In genomic region chr7:55871932-55872485, GRCh38 we compare ENCODE assay signal across 36 cellular contexts. TPM values are rescaled to one million over a fixed set of nuclear protein-coding genes. Genes with fewer than 3 reads are reported as not detected.
"Had no signal": no experiment of that assay in that cellular context is flagged by ENCODE, and none has a peak within 500 bp of the region (broad histone marks: within the 10 kb centered on the region; RNA-seq: fewer than 3 reads in every experiment).

No MANE protein-coding gene starts in this region.

- H3K4me3 Mint-ChIP-seq: naive thymus-derived CD4-positive, alpha-beta T cell; natural killer cell; nephron; neural crest cell; stimulated activated memory B cell treated with anti-CD40 and anti-IgM and Interleukin-4, amounts not matched to agents 10 μg/mL and 1 μg/mL and 100 μg/mL, for 72 hours; stimulated activated naive CD8-positive, alpha-beta T cell treated with anti-CD3 and anti-CD28 coated beads, Interleukin-15, amount 100 ng/mL, for 72 hours; type B pancreatic cell had no signal

- H3K36me3 ChIP-seq: neutrophil, ovary, spleen, suprapubic skin, tibial artery, transverse colon, upper lobe of right lung, vagina had no signal

- DNase-seq: naive thymus-derived CD4-positive, alpha-beta T cell; natural killer cell; nucleus accumbens; ovary; posterior cingulate gyrus; psoas muscle; right cardiac atrium; spleen; stimulated activated CD4-positive, alpha-beta T cell treated with anti-CD3 and anti-CD28 coated beads, Interleukin-12 subunit alpha, Interleukin-12 subunit beta, amount 100 ng/mL, for 4 hours; stimulated activated CD4-positive, alpha-beta T cell treated with anti-CD3 and anti-CD28 coated beads, Interleukin-1b, Interleukin-23, amount 100 ng/mL, for 48 hours; stimulated activated CD4-positive, alpha-beta T cell treated with anti-CD3 and anti-CD28 coated beads, Interleukin-4, amount 100 ng/mL, for 1 hour; stimulated activated CD4-positive, alpha-beta T cell treated with anti-CD3 and anti-CD28 coated beads, Interleukin-4, amount 100 ng/mL, for 4 hours; stimulated activated CD8-positive, alpha-beta memory T cell treated with anti-CD3 and anti-CD28 coated beads, Interleukin-4, amount 100 ng/mL, for 48 hours; stimulated activated naive CD4-positive, alpha-beta T cell; stimulated activated naive CD8-positive, alpha-beta T cell treated with anti-CD3 and anti-CD28 coated beads, Interleukin-15, amount 100 ng/mL, for 72 hours; stimulated activated naive CD8-positive, alpha-beta T cell treated with anti-CD3 and anti-CD28 coated beads, Interleukin-15, Interleukin-2, amounts not matched to agents 100 U/mL and 50 U/mL, for 24 hours; substantia nigra; testis; tibial artery; transverse colon; upper lobe of right lung had no signal

- H3K9me3 ChIP-seq: neutrophil, ovary, suprapubic skin, testis, tibial artery, transverse colon, upper lobe of right lung, vagina had no signal

- H3K4me1 Mint-ChIP-seq: naive thymus-derived CD4-positive, alpha-beta T cell; natural killer cell; nephron; neural crest cell; stimulated activated memory B cell treated with anti-CD40 and anti-IgM and Interleukin-4, amounts not matched to agents 10 μg/mL and 1 μg/mL and 100 μg/mL, for 72 hours; stimulated activated naive CD8-positive, alpha-beta T cell treated with anti-CD3 and anti-CD28 coated beads, Interleukin-15, amount 100 ng/mL, for 72 hours had no signal

- H3K79me2 ChIP-seq: parathyroid adenoma had no signal

- H3K4me3 ChIP-seq: ovary, psoas muscle, skin epidermis, smooth muscle cell, spleen, suprapubic skin, testis, tibial artery, transverse colon, upper lobe of right lung, vagina had no signal

- H3K27me3 Mint-ChIP-seq: progenitor cell of endocrine pancreas, type B pancreatic cell had no signal

- H3K36me3 Mint-ChIP-seq: naive thymus-derived CD4-positive, alpha-beta T cell; natural killer cell; stimulated activated memory B cell treated with anti-CD40 and anti-IgM and Interleukin-4, amounts not matched to agents 10 μg/mL and 1 μg/mL and 100 μg/mL, for 72 hours; type B pancreatic cell had no signal

- ATAC-seq: naive thymus-derived CD4-positive, alpha-beta T cell; natural killer cell; psoas muscle; right cardiac atrium; sciatic nerve; stimulated activated memory B cell treated with anti-CD40 and anti-IgM and Interleukin-4, amounts not matched to agents 10 μg/mL and 1 μg/mL and 100 μg/mL, for 72 hours; stimulated activated naive CD8-positive, alpha-beta T cell treated with anti-CD3 and anti-CD28 coated beads, Interleukin-15, amount 100 ng/mL, for 72 hours; stimulated activated naive CD8-positive, alpha-beta T cell treated with anti-CD3 and anti-CD28 coated beads, Interleukin-15, Interleukin-2, amounts not matched to agents 100 U/mL and 50 U/mL, for 24 hours; upper lobe of right lung had no signal

- H3K27ac ChIP-seq: neutrophil, ovary, parathyroid adenoma, psoas muscle, skin epidermis, spleen, suprapubic skin, testis, tibial artery, transverse colon, upper lobe of right lung, vagina had no signal

- H3K4me1 ChIP-seq: parathyroid adenoma, psoas muscle, spleen, suprapubic skin, tibial artery, transverse colon, upper lobe of right lung, vagina had no signal

- H3K9me3 Mint-ChIP-seq: natural killer cell; neural crest cell; stimulated activated memory B cell treated with anti-CD40 and anti-IgM and Interleukin-4, amounts not matched to agents 10 μg/mL and 1 μg/mL and 100 μg/mL, for 72 hours; stimulated activated naive CD8-positive, alpha-beta T cell treated with anti-CD3 and anti-CD28 coated beads, Interleukin-15, amount 100 ng/mL, for 72 hours; type B pancreatic cell had no signal

- H3K9ac ChIP-seq: parathyroid adenoma had no signal

- H3K27me3 ChIP-seq: neutrophil, ovary, spleen, suprapubic skin, testis, tibial artery, transverse colon, upper lobe of right lung, vagina had no signal

- H3K4me2 ChIP-seq: smooth muscle cell had no signal

- H2AFZ ChIP-seq: parathyroid adenoma had no signal

- H3K27ac Mint-ChIP-seq: naive thymus-derived CD4-positive, alpha-beta T cell; natural killer cell; nephron; progenitor cell of endocrine pancreas; stimulated activated memory B cell treated with anti-CD40 and anti-IgM and Interleukin-4, amounts not matched to agents 10 μg/mL and 1 μg/mL and 100 μg/mL, for 72 hours; type B pancreatic cell had no signal

RNA-seq across cellular contexts. Expression of gene SEPTIN14, which starts 9.5 kb away (rescaled TPM):
- total RNA-seq: naive thymus-derived CD4-positive, alpha-beta T cell; natural killer cell; neural crest cell; osteoblast; ovary; psoas muscle; renal cortical epithelial cell; right cardiac atrium; sciatic nerve; smooth muscle cell; suprapubic skin; transverse colon; upper lobe of right lung; urinary bladder; vagina had no signal
- polyA plus RNA-seq: naive thymus-derived CD4-positive, alpha-beta T cell; ovary; psoas muscle; right cardiac atrium; smooth muscle cell; spleen; urinary bladder had no signal
